8 cellular contexts compared by ENCODE assay signal in genomic region chr3:107429330-107430181, GRCh38. TPM values are rescaled to one million over a fixed set of nuclear protein-coding genes. Genes with fewer than 3 reads are reported as not detected.
DNase-seq lines count a peak whose midpoint lies in the region; ATAC-seq and TF ChIP-seq lines count a peak whose summit lies in the region.

No MANE protein-coding gene starts in this region.

- no peak overlapping the region for H3K27ac Mint-ChIP-seq in nephron progenitor cell

- peak overlapping the region; percentile 86 for H3K4me3 Mint-ChIP-seq in nephron progenitor cell

- H3K27ac ChIP-seq in Peyer's patch, result peak overlapping the region in 3 of 4 donors; percentile 49 to 95 (median 85)

- H3K27me3 ChIP-seq in Peyer's patch, result no peaks in the 10 kb centered on the region

- ATAC-seq in GM21367 (IDR thresholded peaks at IDR 0.05; ENCODE audit: unreplicated experiment), result peak; percentile 66

- peaks cover 34% of the 10 kb centered on the region for H3K4me1 Mint-ChIP-seq in nephron progenitor cell

- H3K36me3 ChIP-seq in Peyer's patch, result no peaks in the 10 kb centered on the region

- H3K4me1 ChIP-seq in Peyer's patch, result peaks cover 0 to 22% (median 2%) of the 10 kb centered on the region in 4 donors

- H3K27me3 Mint-ChIP-seq in nephron progenitor cell (ENCODE audit: low read depth, poor library complexity), result peaks cover 14% of the 10 kb centered on the region

- no peak for TF ChIP-seq POLR2A in Peyer's patch (IDR thresholded peaks at IDR 0.05)

- H3K9me3 ChIP-seq in Peyer's patch, result no peaks in the 10 kb centered on the region

- H3K36me3 Mint-ChIP-seq in nephron progenitor cell (ENCODE audit: low read depth), result no peaks in the 10 kb centered on the region

- TF ChIP-seq CTCF in Peyer's patch (IDR thresholded peaks at IDR 0.05), result peak; percentile 50 to 90 (median 80)
- TF ChIP-seq CTCF in foreskin fibroblast (IDR thresholded peaks at IDR 0.05; ENCODE audit: low read depth, low read length), result peak; percentile 84
- peak; percentile 87 for TF ChIP-seq CTCF in nephron progenitor cell (IDR thresholded peaks at IDR 0.05)

- H3K9me3 Mint-ChIP-seq in nephron progenitor cell, result no peaks in the 10 kb centered on the region

- DNase-seq in DMS 273 (lab: John Stamatoyannopoulos, UW; ENCODE audit: unreplicated experiment) (peak; percentile 90), HPDE6-E6E7 (ENCODE audit: extremely low spot score) (peak; percentile 79), Peyer's patch (peak; percentile 64 to 81 (median 76)), foreskin fibroblast (peak; percentile 87 to 95), nephron progenitor cell (peak; percentile 75), superior temporal gyrus (ENCODE audit: extremely low spot score) (peak; percentile 96)
- peak; percentile 80 for DNase-seq in activated effector memory CD4-positive, alpha-beta T cell treated with anti-CD3 and anti-CD28 coated beads, Interleukin-2, amount 50 U/mL, for 16 hours

- H3K4me3 ChIP-seq in Peyer's patch (peak overlapping the region; percentile 85 to 89 (median 88)), foreskin fibroblast (ENCODE audit: low read depth in 1 of 2, low read length in 2 of 2) (peak overlapping the region; percentile 60 to 77)

RNA-seq across cellular contexts. Expression of gene CCDC54, which starts 52.3 kb away (rescaled TPM):
- not detected for total RNA-seq in Peyer's patch

Comparison
In these comparisons a context has a peak if more than half of its experiments do, and no peak if none do; other contexts are left out.
1. Peak in every context shown above with its lines: DNase-seq, ATAC-seq, H3K4me3 ChIP-seq and H3K27ac ChIP-seq.